17 cellular contexts compared by ENCODE assay signal in genomic region chr2:140947236-140947635, GRCh38.
DNase-seq lines count a peak whose midpoint lies in the region; ATAC-seq and TF ChIP-seq lines count a peak whose summit lies in the region.
"Had no signal": no experiment of that assay in that cellular context is flagged by ENCODE, and none has a peak within 500 bp of the region (broad histone marks: within the 10 kb centered on the region; RNA-seq: fewer than 3 reads in every experiment).

No MANE protein-coding gene starts in this region.

- no peaks in the 10 kb centered on the region for H3K36me3 Mint-ChIP-seq in activated naive CD4-positive, alpha-beta T cell treated with anti-CD3 and anti-CD28 coated beads, Interleukin-2, amount 50 U/mL, for 72 hours
- H3K36me3 Mint-ChIP-seq: CD14-positive monocyte; CD4-positive, alpha-beta memory T cell had no signal

- H3K36me3 ChIP-seq in DND-41 (ENCODE audit: insufficient read depth, low read length) (no peaks in the 10 kb centered on the region), brain microvascular endothelial cell (replicated peaks) (no peaks in the 10 kb centered on the region)
- H3K36me3 ChIP-seq: BLaER1, HAP-1 had no signal

- H3K27me3 ChIP-seq in DND-41 (ENCODE audit: insufficient read depth, low read length, poor library complexity): no peaks in the 10 kb centered on the region
- H3K27me3 ChIP-seq in brain microvascular endothelial cell (replicated peaks): no peaks in the 10 kb centered on the region
- H3K27me3 ChIP-seq: BLaER1 had no signal

- no peak overlapping the region for H3K4me2 ChIP-seq in DND-41 (ENCODE audit: insufficient read depth, low read length)
- H3K4me2 ChIP-seq: BLaER1 had no signal

- H3K27ac Mint-ChIP-seq in activated naive CD4-positive, alpha-beta T cell treated with anti-CD3 and anti-CD28 coated beads, Interleukin-2, amount 50 U/mL, for 72 hours: no peak overlapping the region
- H3K27ac Mint-ChIP-seq: CD14-positive monocyte; CD4-positive, alpha-beta memory T cell had no signal

- ATAC-seq in DND-41 (ENCODE audit: insufficient read depth, low read depth): no peak
- ATAC-seq in activated naive CD4-positive, alpha-beta T cell treated with anti-CD3 and anti-CD28 coated beads, Interleukin-2, amount 50 U/mL, for 72 hours: no peak

- H4K20me1 ChIP-seq in DND-41 (ENCODE audit: insufficient read depth, low read length): no peaks in the 10 kb centered on the region
- H4K20me1 ChIP-seq: BLaER1 had no signal

- H3K27ac ChIP-seq in DND-41 (ENCODE audit: low read length) (no peak overlapping the region), brain microvascular endothelial cell (no peak overlapping the region)
- H3K27ac ChIP-seq: BLaER1, GM23248, HL-60 had no signal

- no peaks in the 10 kb centered on the region for H3K9me3 ChIP-seq in DND-41 (ENCODE audit: insufficient read depth, low read length, severe bottlenecking)
- H3K9me3 ChIP-seq: BLaER1, HAP-1 had no signal

- no peak overlapping the region for H3K9ac ChIP-seq in DND-41 (ENCODE audit: low read depth, low read length)
- H3K9ac ChIP-seq: BLaER1, GM23248 had no signal

- DNase-seq in DND-41 (no peak), NCI-H1694 treated with DMSO at 0.1 percent for 48 hours (lab: John Stamatoyannopoulos, UW) (peak; percentile 72), NCI-H446 treated with DMSO at 0.1 percent for 48 hours (lab: John Stamatoyannopoulos, UW) (peak; percentile 74), cerebellum (ENCODE audit: low spot score) (peak; percentile 21), brain microvascular endothelial cell (no peak), NCI-H510A (lab: John Stamatoyannopoulos, UW) (no peak)
- no peak for DNase-seq in activated naive CD4-positive, alpha-beta T cell treated with anti-CD3 and anti-CD28 coated beads, Interleukin-2, amount 50 U/mL, for 72 hours (ENCODE audit: low spot score in 2 of 2)
- no peak for DNase-seq in stimulated activated CD4-positive, alpha-beta T cell treated with anti-CD3 and anti-CD28 coated beads, Interleukin-1b, Interleukin-23, amount 100 ng/mL, for 48 hours
- DNase-seq: 8988T; CD4-positive, alpha-beta memory T cell; DMS53; GDM1; GM23248 had no signal

- TF ChIP-seq CTCF in DND-41 (IDR thresholded peaks at IDR 0.05; ENCODE audit: borderline replicate concordance, extremely low read depth, low read length, poor library complexity, severe bottlenecking): no peak
- no peak for TF ChIP-seq CTCF in brain microvascular endothelial cell (IDR thresholded peaks at IDR 0.05; ENCODE audit: low read depth, low read length, missing control alignments)

- H2AFZ ChIP-seq in DND-41 (ENCODE audit: low read depth, low read length): 0 out of 2 replicates have a peak overlapping the region, but pooled peaks have one; percentile 25
- H2AFZ ChIP-seq: GM23248 had no signal

- in situ Hi-C loops in brain microvascular endothelial cell (cut with HindIII; ENCODE audit: low pct_ligation_motif_present, low sequenced_read_pairs): no loop called here

- H3K4me3 ChIP-seq in DND-41 (ENCODE audit: low read depth in 1 of 2, low read length in 2 of 2): no peak overlapping the region
- H3K4me3 ChIP-seq in brain microvascular endothelial cell (ENCODE audit: low read depth, low read length): no peak overlapping the region
- H3K4me3 ChIP-seq: BLaER1, GM23248, HAP-1 had no signal

- H3K79me2 ChIP-seq in DND-41 (ENCODE audit: insufficient read depth, low read length): no peaks in the 10 kb centered on the region

- H3K4me1 ChIP-seq in DND-41 (ENCODE audit: insufficient read depth, low read length): no peaks in the 10 kb centered on the region

- H3K9me3 Mint-ChIP-seq in activated naive CD4-positive, alpha-beta T cell treated with anti-CD3 and anti-CD28 coated beads, Interleukin-2, amount 50 U/mL, for 72 hours: peaks cover 11 to 15% of the 10 kb centered on the region in 2 donors

Comparison
In these comparisons a context has a peak if more than half of its experiments do, and no peak if none do; other contexts are left out.
1. DNase-seq: peak in NCI-H1694 treated with DMSO at 0.1 percent for 48 hours (single experiment), NCI-H446 treated with DMSO at 0.1 percent for 48 hours (single experiment) and cerebellum (single experiment); none in DND-41 (single experiment), brain microvascular endothelial cell (single experiment), NCI-H510A (single experiment), activated naive CD4-positive, alpha-beta T cell treated with anti-CD3 and anti-CD28 coated beads, Interleukin-2, amount 50 U/mL, for 72 hours (0 of 2) and stimulated activated CD4-positive, alpha-beta T cell treated with anti-CD3 and anti-CD28 coated beads, Interleukin-1b, Interleukin-23, amount 100 ng/mL, for 48 hours (single experiment).